1 cellular context compared by ENCODE assay signal in the genomic region with DNA sequence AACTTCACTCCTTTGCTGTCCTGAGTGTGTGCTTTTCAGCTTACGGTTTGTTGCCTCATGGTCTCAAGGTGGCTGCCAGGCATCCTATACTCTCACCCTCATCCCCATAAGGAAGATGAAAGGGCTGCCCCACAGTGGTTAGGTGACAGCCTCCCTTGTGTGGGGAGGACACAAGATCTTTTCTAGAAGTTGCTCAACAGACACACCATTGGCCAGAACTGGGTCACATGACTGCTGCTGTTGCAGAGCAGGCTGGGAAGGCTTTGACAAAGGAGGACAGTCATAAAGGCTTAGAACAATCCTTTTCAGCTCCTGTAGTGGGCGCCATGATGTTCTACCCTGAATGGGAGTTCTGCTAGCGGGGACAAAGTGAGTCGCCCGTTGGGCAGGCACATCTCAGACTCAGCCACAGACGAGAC.
TF ChIP-seq lines count a peak whose summit lies in the region.

No MANE protein-coding gene starts in this region.

TF ChIP-seq in H1, 55 proteins besides CTCF, POLR2A, EP300 and RAD21:
- TF ChIP-seq HDAC2 (IDR thresholded peaks at IDR 0.05; ENCODE audit: borderline replicate concordance in 1 of 2, low read depth in 2 of 2, low read length in 2 of 2) (0 out of 4 replicates have a peak, but pooled peaks of 1 of the 2 experiments have one; percentile 74), BRCA1 (IDR thresholded peaks at IDR 0.05; ENCODE audit: low read depth, low read length) (no peak), KDM1A (IDR thresholded peaks at IDR 0.05; ENCODE audit: borderline replicate concordance, low read length) (peak; percentile 96), CHD2 (IDR thresholded peaks at IDR 0.05; ENCODE audit: low read length) (no peak), USF2 (IDR thresholded peaks at IDR 0.05; ENCODE audit: low read length) (peak; percentile 51; the same call in 1 of the 2 replicates)
